Comparison of ENCODE assay signal across 8 cellular contexts in genomic region chr4:121800638-121800960, GRCh38. TPM values are rescaled to one million over a fixed set of nuclear protein-coding genes. Genes with fewer than 3 reads are reported as not detected.
A peak's percentile ranks its signal among the peaks of the same experiment; 100 is the strongest.
DNase-seq lines count a peak whose midpoint lies in the region; ATAC-seq, FAIRE-seq and TF ChIP-seq lines count a peak whose summit lies in the region.

No MANE protein-coding gene starts in this region.

- DNase-seq in activated CD8-positive, alpha-beta memory T cell treated with anti-CD3 and anti-CD28 coated beads, Interleukin-2, amount 10 ng/mL, durations not matched to agents 7 days and 5 days, result no peak
- DNase-seq in activated CD8-positive, alpha-beta memory T cell treated with anti-CD3 and anti-CD28 coated beads, Interleukin-2, amount 50 U/mL, for 4 hours, result no peak
- DNase-seq in activated T-helper 1 cell treated with anti-CD3 and anti-CD28 coated beads, Interleukin-12 subunit alpha, Interleukin-12 subunit beta, Interleukin-2, Interleukin-4 antibody, amounts not matched to agents 30 ng/mL and 10 ng/mL and 1 ng/mL, durations not matched to agents 14 hours and 24 hours and 36 hours (ENCODE audit: low spot score), result no peak
- DNase-seq in H54 (ENCODE audit: insufficient read length, low spot score), result no peak
- no peak for DNase-seq in HEK293T (ENCODE audit: extremely low spot score)

- peak overlapping the region; percentile 95 for H3K4me3 ChIP-seq in iPS-11a (ENCODE audit: low read depth, low read length)
- H3K4me3 ChIP-seq in subcutaneous abdominal adipose tissue (ENCODE audit: low read depth in 1 of 5, low read length in 5 of 5), result peak overlapping the region; percentile 90 to 99 (median 95)

- peak overlapping the region; percentile 97 for H3K27ac Mint-ChIP-seq in activated CD8-positive, alpha-beta memory T cell treated with anti-CD3 and anti-CD28 coated beads, Interleukin-2, amount 10 ng/mL, durations not matched to agents 7 days and 5 days
- H3K27ac Mint-ChIP-seq in activated T-helper 1 cell treated with anti-CD3 and anti-CD28 coated beads, Interleukin-12 subunit alpha, Interleukin-12 subunit beta, Interleukin-2, Interleukin-4 antibody, amounts not matched to agents 30 ng/mL and 10 ng/mL and 1 ng/mL, durations not matched to agents 14 hours and 24 hours and 36 hours, result peak overlapping the region; percentile 97

- peak overlapping the region; percentile 83 for H3K4me3 Mint-ChIP-seq in activated CD8-positive, alpha-beta memory T cell treated with anti-CD3 and anti-CD28 coated beads, Interleukin-2, amount 10 ng/mL, durations not matched to agents 7 days and 5 days
- H3K4me3 Mint-ChIP-seq in activated T-helper 1 cell treated with anti-CD3 and anti-CD28 coated beads, Interleukin-12 subunit alpha, Interleukin-12 subunit beta, Interleukin-2, Interleukin-4 antibody, amounts not matched to agents 30 ng/mL and 10 ng/mL and 1 ng/mL, durations not matched to agents 14 hours and 24 hours and 36 hours, result peak overlapping the region; percentile 90

- POLR2A ChIA-PET in HEK293T (lab: Yijun Ruan, JAX), result interaction anchor here (1.0 to 1.8 kb wide), 10 partner anchors 8 to 104 kb away, joined by 3 to 8 read pairs (median 5); partner anchors contain the start of genes BBS7, CCNA2 and SMIM43

- peaks cover 33% of the 10 kb centered on the region for H3K36me3 Mint-ChIP-seq in activated CD8-positive, alpha-beta memory T cell treated with anti-CD3 and anti-CD28 coated beads, Interleukin-2, amount 10 ng/mL, durations not matched to agents 7 days and 5 days
- H3K36me3 Mint-ChIP-seq in activated T-helper 1 cell treated with anti-CD3 and anti-CD28 coated beads, Interleukin-12 subunit alpha, Interleukin-12 subunit beta, Interleukin-2, Interleukin-4 antibody, amounts not matched to agents 30 ng/mL and 10 ng/mL and 1 ng/mL, durations not matched to agents 14 hours and 24 hours and 36 hours (ENCODE audit: low read depth), result peaks cover 22% of the 10 kb centered on the region

- H3K4me1 ChIP-seq in subcutaneous abdominal adipose tissue (ENCODE audit: control insufficient read depth in 5 of 5, insufficient read depth in 5 of 5, low read length in 5 of 5), result peaks cover 0 to 16% (median 14%) of the 10 kb centered on the region in 5 donors

- H3K36me3 ChIP-seq in subcutaneous abdominal adipose tissue (ENCODE audit: control insufficient read depth in 5 of 5, insufficient read depth in 5 of 5, low read length in 5 of 5), result peaks cover 6 to 26% (median 20%) of the 10 kb centered on the region in 5 donors

- H3K27ac ChIP-seq in subcutaneous abdominal adipose tissue (ENCODE audit: low read depth, low read length), result peak overlapping the region; percentile 90

- FAIRE-seq in H54 (lab: Jason Lieb, UNC), result no peak

- H3K9me3 ChIP-seq in subcutaneous abdominal adipose tissue (ENCODE audit: control insufficient read depth in 5 of 5, low read length in 5 of 5), result no peaks in the 10 kb centered on the region

- peak overlapping the region; percentile 84 to 98 (median 91) for H3K9ac ChIP-seq in subcutaneous abdominal adipose tissue (ENCODE audit: low read length in 5 of 5)

- intact Hi-C loops in activated T-helper 1 cell treated with anti-CD3 and anti-CD28 coated beads, Interleukin-12 subunit alpha, Interleukin-12 subunit beta, Interleukin-2, Interleukin-4 antibody, amounts not matched to agents 30 ng/mL and 10 ng/mL and 1 ng/mL, durations not matched to agents 14 hours and 24 hours and 36 hours (cut with micrococcal nuclease), result loop anchor here (2.0 kb wide), 1 partner anchor 352 kb away; the partner anchor contains the start of gene BLTP1

- CTCF ChIA-PET in activated CD8-positive, alpha-beta memory T cell treated with anti-CD3 and anti-CD28 coated beads, Interleukin-2, amount 10 ng/mL, durations not matched to agents 7 days and 5 days (lab: Charles Lee), result interaction anchor here (0.8 to 1.4 kb wide), 2 partner anchors 16 to 133 kb away, joined by 3 to 4 read pairs; no protein-coding TSS in a partner anchor
- CTCF ChIA-PET in HEK293T (lab: Yijun Ruan, JAX), result no interaction called here

- H3K27me3 ChIP-seq in subcutaneous abdominal adipose tissue (ENCODE audit: control insufficient read depth in 5 of 5, insufficient read depth in 4 of 5, low read length in 5 of 5), result no peaks in the 10 kb centered on the region

- H3K4me1 Mint-ChIP-seq in activated CD8-positive, alpha-beta memory T cell treated with anti-CD3 and anti-CD28 coated beads, Interleukin-2, amount 10 ng/mL, durations not matched to agents 7 days and 5 days, result peaks cover 58% of the 10 kb centered on the region
- H3K4me1 Mint-ChIP-seq in activated T-helper 1 cell treated with anti-CD3 and anti-CD28 coated beads, Interleukin-12 subunit alpha, Interleukin-12 subunit beta, Interleukin-2, Interleukin-4 antibody, amounts not matched to agents 30 ng/mL and 10 ng/mL and 1 ng/mL, durations not matched to agents 14 hours and 24 hours and 36 hours (ENCODE audit: low read depth), result peaks cover 57% of the 10 kb centered on the region

- ATAC-seq in activated CD8-positive, alpha-beta memory T cell treated with anti-CD3 and anti-CD28 coated beads, Interleukin-2, amount 10 ng/mL, durations not matched to agents 7 days and 5 days, result peak; percentile 11
- ATAC-seq in HG03108 (IDR thresholded peaks at IDR 0.05; ENCODE audit: unreplicated experiment), result peak; percentile 16

- TF ChIP-seq POLR2A in H54 (IDR thresholded peaks at IDR 0.05; ENCODE audit: low read depth, low read length), result no peak

- H3K27me3 Mint-ChIP-seq in activated CD8-positive, alpha-beta memory T cell treated with anti-CD3 and anti-CD28 coated beads, Interleukin-2, amount 10 ng/mL, durations not matched to agents 7 days and 5 days, result no peaks in the 10 kb centered on the region
- H3K27me3 Mint-ChIP-seq in activated T-helper 1 cell treated with anti-CD3 and anti-CD28 coated beads, Interleukin-12 subunit alpha, Interleukin-12 subunit beta, Interleukin-2, Interleukin-4 antibody, amounts not matched to agents 30 ng/mL and 10 ng/mL and 1 ng/mL, durations not matched to agents 14 hours and 24 hours and 36 hours (ENCODE audit: insufficient read depth), result no peaks in the 10 kb centered on the region

- H3K9me3 Mint-ChIP-seq in activated CD8-positive, alpha-beta memory T cell treated with anti-CD3 and anti-CD28 coated beads, Interleukin-2, amount 10 ng/mL, durations not matched to agents 7 days and 5 days (ENCODE audit: low read depth), result no peaks in the 10 kb centered on the region
- H3K9me3 Mint-ChIP-seq in activated T-helper 1 cell treated with anti-CD3 and anti-CD28 coated beads, Interleukin-12 subunit alpha, Interleukin-12 subunit beta, Interleukin-2, Interleukin-4 antibody, amounts not matched to agents 30 ng/mL and 10 ng/mL and 1 ng/mL, durations not matched to agents 14 hours and 24 hours and 36 hours, result no peaks in the 10 kb centered on the region

TF ChIP-seq in HEK293T, 16 proteins besides CTCF, POLR2A, EP300 and RAD21:
- TF ChIP-seq LEF1 (IDR thresholded peaks at IDR 0.05; ENCODE audit: borderline replicate concordance) (no peak), BHLHE40 (IDR thresholded peaks at IDR 0.05; ENCODE audit: borderline replicate concordance) (no peak), SUZ12 (IDR thresholded peaks at IDR 0.05) (no peak), ARNT (IDR thresholded peaks at IDR 0.05) (no peak), SP1 (IDR thresholded peaks at IDR 0.05) (no peak), FOXA1 (IDR thresholded peaks at IDR 0.05) (no peak), FOXK2 (IDR thresholded peaks at IDR 0.05) (no peak), CTBP1 (IDR thresholded peaks at IDR 0.05; ENCODE audit: borderline replicate concordance) (no peak), NFRKB (IDR thresholded peaks at IDR 0.05) (no peak)

RNA-seq across cellular contexts. Expression of gene EXOSC9, which starts 0.5 kb away (rescaled TPM):
- 10 to 100 TPM; 59.5 to 61.0 TPM for total RNA-seq in activated CD8-positive, alpha-beta memory T cell treated with anti-CD3 and anti-CD28 coated beads, Interleukin-2, amount 10 ng/mL, durations not matched to agents 7 days and 5 days
- total RNA-seq in activated T-helper 1 cell treated with anti-CD3 and anti-CD28 coated beads, Interleukin-12 subunit alpha, Interleukin-12 subunit beta, Interleukin-2, Interleukin-4 antibody, amounts not matched to agents 30 ng/mL and 10 ng/mL and 1 ng/mL, durations not matched to agents 14 hours and 24 hours and 36 hours, result 71.9 and 74.0 TPM in 2 replicates

RNA-seq across cellular contexts. Expression of gene CCNA2, which starts 23.1 kb away (rescaled TPM):
- 100 to 1,000 TPM; 125 to 129 TPM for total RNA-seq in activated CD8-positive, alpha-beta memory T cell treated with anti-CD3 and anti-CD28 coated beads, Interleukin-2, amount 10 ng/mL, durations not matched to agents 7 days and 5 days
- 59.9 and 64.3 TPM in 2 replicates for total RNA-seq in activated T-helper 1 cell treated with anti-CD3 and anti-CD28 coated beads, Interleukin-12 subunit alpha, Interleukin-12 subunit beta, Interleukin-2, Interleukin-4 antibody, amounts not matched to agents 30 ng/mL and 10 ng/mL and 1 ng/mL, durations not matched to agents 14 hours and 24 hours and 36 hours

RNA-seq across cellular contexts. Expression of gene SMIM43, which starts 35.6 kb away (rescaled TPM):
- total RNA-seq in activated CD8-positive, alpha-beta memory T cell treated with anti-CD3 and anti-CD28 coated beads, Interleukin-2, amount 10 ng/mL, durations not matched to agents 7 days and 5 days, result under 1 TPM in 1 of 2 experiments, not detected in 1; 0.18 TPM
- total RNA-seq in activated T-helper 1 cell treated with anti-CD3 and anti-CD28 coated beads, Interleukin-12 subunit alpha, Interleukin-12 subunit beta, Interleukin-2, Interleukin-4 antibody, amounts not matched to agents 30 ng/mL and 10 ng/mL and 1 ng/mL, durations not matched to agents 14 hours and 24 hours and 36 hours, result not detected in 2 replicates
